In genomic region chr3:31918179-31919165, GRCh38 we compare ENCODE assay signal across 8 cellular contexts.
A peak's percentile ranks its signal among the peaks of the same experiment; 100 is the strongest.
DNase-seq lines count a peak whose midpoint lies in the region; ATAC-seq lines count a peak whose summit lies in the region.

No MANE protein-coding gene starts in this region.

- CTCF ChIA-PET in activated CD8-positive, alpha-beta memory T cell treated with anti-CD3 and anti-CD28 coated beads, Interleukin-2, amount 10 ng/mL, durations not matched to agents 7 days and 5 days (lab: Charles Lee) = no interaction called here

- H3K27ac Mint-ChIP-seq in activated CD8-positive, alpha-beta memory T cell treated with anti-CD3 and anti-CD28 coated beads, Interleukin-2, amount 10 ng/mL, durations not matched to agents 7 days and 5 days = peak overlapping the region; percentile 83
- H3K27ac Mint-ChIP-seq in activated naive CD8-positive, alpha-beta T cell treated with anti-CD3 and anti-CD28 coated beads, Interleukin-2, amount 50 U/mL, for 24 hours = peak overlapping the region; percentile 78
- H3K27ac Mint-ChIP-seq in stimulated activated memory B cell treated with anti-CD40 and anti-IgM and Interleukin-4, amounts not matched to agents 10 μg/mL and 1 μg/mL and 100 μg/mL, for 72 hours = peak overlapping the region; percentile 94

- peak; percentile 82 for ATAC-seq in activated CD8-positive, alpha-beta memory T cell treated with anti-CD3 and anti-CD28 coated beads, Interleukin-2, amount 10 ng/mL, durations not matched to agents 7 days and 5 days
- ATAC-seq in HG03060 (IDR thresholded peaks at IDR 0.05; ENCODE audit: low read depth, unreplicated experiment) = peak; percentile 48
- ATAC-seq in activated naive CD8-positive, alpha-beta T cell treated with anti-CD3 and anti-CD28 coated beads, Interleukin-2, amount 50 U/mL, for 24 hours = peak; percentile 40
- peak; percentile 72 for ATAC-seq in stimulated activated memory B cell treated with anti-CD40 and anti-IgM and Interleukin-4, amounts not matched to agents 10 μg/mL and 1 μg/mL and 100 μg/mL, for 72 hours
- no peak for ATAC-seq in GM19397 (IDR thresholded peaks at IDR 0.05; ENCODE audit: unreplicated experiment)

- H3K4me3 Mint-ChIP-seq in activated CD8-positive, alpha-beta memory T cell treated with anti-CD3 and anti-CD28 coated beads, Interleukin-2, amount 10 ng/mL, durations not matched to agents 7 days and 5 days = peak overlapping the region; percentile 27
- H3K4me3 Mint-ChIP-seq in activated naive CD8-positive, alpha-beta T cell treated with anti-CD3 and anti-CD28 coated beads, Interleukin-2, amount 50 U/mL, for 24 hours = peak overlapping the region; percentile 60
- H3K4me3 Mint-ChIP-seq in stimulated activated memory B cell treated with anti-CD40 and anti-IgM and Interleukin-4, amounts not matched to agents 10 μg/mL and 1 μg/mL and 100 μg/mL, for 72 hours = peak overlapping the region; percentile 72

- peaks cover 16% of the 10 kb centered on the region for H3K36me3 Mint-ChIP-seq in activated CD8-positive, alpha-beta memory T cell treated with anti-CD3 and anti-CD28 coated beads, Interleukin-2, amount 10 ng/mL, durations not matched to agents 7 days and 5 days
- peaks cover 6% of the 10 kb centered on the region for H3K36me3 Mint-ChIP-seq in activated naive CD8-positive, alpha-beta T cell treated with anti-CD3 and anti-CD28 coated beads, Interleukin-2, amount 50 U/mL, for 24 hours (ENCODE audit: low read depth)
- H3K36me3 Mint-ChIP-seq in stimulated activated memory B cell treated with anti-CD40 and anti-IgM and Interleukin-4, amounts not matched to agents 10 μg/mL and 1 μg/mL and 100 μg/mL, for 72 hours = peaks cover 41% of the 10 kb centered on the region

- peaks cover 24% of the 10 kb centered on the region for H3K4me1 Mint-ChIP-seq in activated CD8-positive, alpha-beta memory T cell treated with anti-CD3 and anti-CD28 coated beads, Interleukin-2, amount 10 ng/mL, durations not matched to agents 7 days and 5 days
- H3K4me1 Mint-ChIP-seq in activated naive CD8-positive, alpha-beta T cell treated with anti-CD3 and anti-CD28 coated beads, Interleukin-2, amount 50 U/mL, for 24 hours = peaks cover 35% of the 10 kb centered on the region
- H3K4me1 Mint-ChIP-seq in stimulated activated memory B cell treated with anti-CD40 and anti-IgM and Interleukin-4, amounts not matched to agents 10 μg/mL and 1 μg/mL and 100 μg/mL, for 72 hours = peaks cover 78% of the 10 kb centered on the region

- DNase-seq in activated CD8-positive, alpha-beta memory T cell treated with anti-CD3 and anti-CD28 coated beads, Interleukin-2, amount 10 ng/mL, durations not matched to agents 7 days and 5 days = no peak
- no peak for DNase-seq in activated CD8-positive, alpha-beta memory T cell treated with anti-CD3 and anti-CD28 coated beads, Interleukin-2, amount 50 U/mL, for 4 hours
- no peak for DNase-seq in activated naive CD8-positive, alpha-beta T cell treated with anti-CD3 and anti-CD28 coated beads, Interleukin-2, amount 50 U/mL, for 24 hours
- no peak for DNase-seq in cortex of kidney (lab: John Stamatoyannopoulos, UW)
- DNase-seq in D341Med (ENCODE audit: low spot score) = no peak

- H3K9me3 Mint-ChIP-seq in activated CD8-positive, alpha-beta memory T cell treated with anti-CD3 and anti-CD28 coated beads, Interleukin-2, amount 10 ng/mL, durations not matched to agents 7 days and 5 days (ENCODE audit: low read depth) = peaks cover 12% of the 10 kb centered on the region
- peaks cover 20% of the 10 kb centered on the region for H3K9me3 Mint-ChIP-seq in activated naive CD8-positive, alpha-beta T cell treated with anti-CD3 and anti-CD28 coated beads, Interleukin-2, amount 50 U/mL, for 24 hours
- H3K9me3 Mint-ChIP-seq in stimulated activated memory B cell treated with anti-CD40 and anti-IgM and Interleukin-4, amounts not matched to agents 10 μg/mL and 1 μg/mL and 100 μg/mL, for 72 hours = peaks cover 12% of the 10 kb centered on the region

- no peaks in the 10 kb centered on the region for H3K27me3 Mint-ChIP-seq in activated CD8-positive, alpha-beta memory T cell treated with anti-CD3 and anti-CD28 coated beads, Interleukin-2, amount 10 ng/mL, durations not matched to agents 7 days and 5 days
- no peaks in the 10 kb centered on the region for H3K27me3 Mint-ChIP-seq in activated naive CD8-positive, alpha-beta T cell treated with anti-CD3 and anti-CD28 coated beads, Interleukin-2, amount 50 U/mL, for 24 hours
- H3K27me3 Mint-ChIP-seq in stimulated activated memory B cell treated with anti-CD40 and anti-IgM and Interleukin-4, amounts not matched to agents 10 μg/mL and 1 μg/mL and 100 μg/mL, for 72 hours = no peaks in the 10 kb centered on the region
